1 cellular context compared by ENCODE assay signal in the genomic region with DNA sequence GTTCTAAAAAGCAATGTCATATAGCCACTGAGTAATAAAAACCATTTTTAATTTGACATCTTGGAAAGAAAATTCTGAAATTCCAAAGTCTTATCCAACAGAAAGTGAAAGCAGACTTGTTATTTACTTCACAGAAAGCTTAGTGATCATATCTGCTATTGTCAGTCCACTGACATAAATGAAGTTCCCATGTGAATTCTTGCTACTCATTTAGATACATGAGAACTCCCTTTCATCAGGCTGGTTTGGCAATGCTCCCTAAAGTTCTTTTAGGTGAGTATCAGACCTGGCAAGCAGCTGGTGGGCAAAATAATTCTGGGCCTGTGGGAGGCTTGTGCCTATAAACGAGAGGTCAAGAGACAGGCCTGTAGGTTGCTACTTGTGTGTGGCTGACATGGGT.
TF ChIP-seq lines count a peak whose summit lies in the region.

No MANE protein-coding gene starts in this region.

TF ChIP-seq in IMR-90, 13 proteins besides CTCF, POLR2A, EP300 and RAD21:
- TF ChIP-seq RFX5 (IDR thresholded peaks at IDR 0.05; ENCODE audit: low read depth, low read length) (no peak), MXI1 (IDR thresholded peaks at IDR 0.05; ENCODE audit: borderline replicate concordance, low read depth, low read length) (no peak), NFE2L2 (IDR thresholded peaks at IDR 0.05; ENCODE audit: low read depth, low read length) (no peak), SMC3 (IDR thresholded peaks at IDR 0.05; ENCODE audit: low read depth, low read length) (no peak), BHLHE40 (IDR thresholded peaks at IDR 0.05; ENCODE audit: low read depth, low read length) (no peak), MAZ (IDR thresholded peaks at IDR 0.05; ENCODE audit: borderline replicate concordance, low read depth, low read length) (no peak), CEBPB (IDR thresholded peaks at IDR 0.05; ENCODE audit: low read depth, low read length) (no peak), MAFK (IDR thresholded peaks at IDR 0.05; ENCODE audit: low read depth, low read length) (no peak), RCOR1 (IDR thresholded peaks at IDR 0.05; ENCODE audit: insufficient replicate concordance, low read length) (no peak), FOS (IDR thresholded peaks at IDR 0.05; ENCODE audit: low read depth, low read length) (no peak), CHD1 (IDR thresholded peaks at IDR 0.05; ENCODE audit: low read depth, low read length) (no peak)
- TF ChIP-seq, protein P1, sequence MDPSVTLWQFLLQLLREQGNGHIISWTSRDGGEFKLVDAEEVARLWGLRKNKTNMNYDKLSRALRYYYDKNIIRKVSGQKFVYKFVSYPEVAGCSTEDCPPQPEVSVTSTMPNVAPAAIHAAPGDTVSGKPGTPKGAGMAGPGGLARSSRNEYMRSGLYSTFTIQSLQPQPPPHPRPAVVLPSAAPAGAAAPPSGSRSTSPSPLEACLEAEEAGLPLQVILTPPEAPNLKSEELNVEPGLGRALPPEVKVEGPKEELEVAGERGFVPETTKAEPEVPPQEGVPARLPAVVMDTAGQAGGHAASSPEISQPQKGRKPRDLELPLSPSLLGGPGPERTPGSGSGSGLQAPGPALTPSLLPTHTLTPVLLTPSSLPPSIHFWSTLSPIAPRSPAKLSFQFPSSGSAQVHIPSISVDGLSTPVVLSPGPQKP (IDR thresholded peaks at IDR 0.05; ENCODE audit: borderline replicate concordance, low read depth, low read length) = no peak
- TF ChIP-seq, protein P2, sequence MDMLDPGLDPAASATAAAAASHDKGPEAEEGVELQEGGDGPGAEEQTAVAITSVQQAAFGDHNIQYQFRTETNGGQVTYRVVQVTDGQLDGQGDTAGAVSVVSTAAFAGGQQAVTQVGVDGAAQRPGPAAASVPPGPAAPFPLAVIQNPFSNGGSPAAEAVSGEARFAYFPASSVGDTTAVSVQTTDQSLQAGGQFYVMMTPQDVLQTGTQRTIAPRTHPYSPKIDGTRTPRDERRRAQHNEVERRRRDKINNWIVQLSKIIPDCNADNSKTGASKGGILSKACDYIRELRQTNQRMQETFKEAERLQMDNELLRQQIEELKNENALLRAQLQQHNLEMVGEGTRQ (IDR thresholded peaks at IDR 0.05; ENCODE audit: low read depth, low read length) = no peak
